8 cellular contexts compared by ENCODE assay signal in genomic region chr7:129053938-129054437, GRCh38. TPM values are rescaled to one million over a fixed set of nuclear protein-coding genes. Genes with fewer than 3 reads are reported as not detected.
DNase-seq lines count a peak whose midpoint lies in the region; ATAC-seq, FAIRE-seq and TF ChIP-seq lines count a peak whose summit lies in the region.

No MANE protein-coding gene starts in this region.

- no peak for DNase-seq in left ventricle myocardium inferior
- DNase-seq in left ventricle myocardium superior = no peak
- DNase-seq in germinal center (ENCODE audit: low spot score) = peak; percentile 9
- no peak for DNase-seq in gastrocnemius medialis
- no peak for DNase-seq in GM12892 (ENCODE audit: insufficient read length)
- DNase-seq in NAMALWA (ENCODE audit: low spot score) = no peak
- DNase-seq in stimulated activated CD8-positive, alpha-beta memory T cell treated with anti-CD3 and anti-CD28 coated beads, Interleukin-4, amount 100 ng/mL, for 48 hours = no peak

- H3K4me3 ChIP-seq in left ventricle myocardium inferior = peak overlapping the region; percentile 94
- H3K4me3 ChIP-seq in gastrocnemius medialis = peak overlapping the region; percentile 75 to 97 (median 91)

- no peak for FAIRE-seq in GM12892 (lab: Jason Lieb, UNC)

- TF ChIP-seq CTCF in left ventricle myocardium inferior (IDR thresholded peaks at IDR 0.05; ENCODE audit: borderline replicate concordance) (no peak), VCaP (conservative IDR thresholded peaks at IDR 0.05) (no peak), gastrocnemius medialis (IDR thresholded peaks at IDR 0.05 in 4 of 5, conservative IDR thresholded peaks at IDR 0.05 in 1 of 5) (no peak)

- H3K9me3 ChIP-seq in left ventricle myocardium inferior (replicated peaks) (no peaks in the 10 kb centered on the region), gastrocnemius medialis (no peaks in the 10 kb centered on the region)

- TF ChIP-seq POLR2A in gastrocnemius medialis (IDR thresholded peaks at IDR 0.05) = no peak
- TF ChIP-seq POLR2A in GM12892 (IDR thresholded peaks at IDR 0.05; ENCODE audit: low read depth, low read length) = no peak

- H3K4me1 ChIP-seq in left ventricle myocardium inferior = peaks cover 47% of the 10 kb centered on the region
- peaks cover 21 to 30% of the 10 kb centered on the region in 2 donors for H3K4me1 ChIP-seq in gastrocnemius medialis

- intact Hi-C loops in left ventricle myocardium inferior (cut with micrococcal nuclease) = no loop called here
- intact Hi-C loops in left ventricle myocardium superior (cut with micrococcal nuclease) = no loop called here
- intact Hi-C loops in gastrocnemius medialis (cut with DNase I; ENCODE audit: low total_unique reads) = no loop called here

- in situ Hi-C loops in gastrocnemius medialis (cut with MboI; ENCODE audit: low sequenced_read_pairs in 4 of 4) = no loop called here

- H3K36me3 ChIP-seq in left ventricle myocardium inferior = no peaks in the 10 kb centered on the region
- H3K36me3 ChIP-seq in gastrocnemius medialis = peaks cover 0 to 4% of the 10 kb centered on the region in 2 donors

- ATAC-seq in left ventricle myocardium superior = no peak
- ATAC-seq in gastrocnemius medialis = no peak

- no peaks in the 10 kb centered on the region for H3K27me3 ChIP-seq in left ventricle myocardium inferior (ENCODE audit: low read depth)
- no peaks in the 10 kb centered on the region for H3K27me3 ChIP-seq in gastrocnemius medialis

- H3K27ac ChIP-seq in left ventricle myocardium inferior (replicated peaks) (peak overlapping the region; percentile 99), VCaP (peak overlapping the region; percentile 98), gastrocnemius medialis (peak overlapping the region; percentile 90 to 98 (median 96))

RNA-seq across cellular contexts. Expression of gene TNPO3, which starts 0.9 kb away (rescaled TPM):
- total RNA-seq in left ventricle myocardium inferior = 32.6 TPM
- 38.0 TPM for total RNA-seq in left ventricle myocardium superior
- 10 to 100 TPM; 39.1 to 50.9 (median 50.5) TPM for total RNA-seq in gastrocnemius medialis
- 40.8 TPM for polyA plus RNA-seq in GM12892 (2012; ENCODE audit: missing spikeins)
